ENCODE assay signal across 25 cellular contexts in genomic region chr5:132764671-132765070, GRCh38. TPM values are rescaled to one million over a fixed set of nuclear protein-coding genes. Genes with fewer than 3 reads are reported as not detected.
"Had no signal": no experiment of that assay in that cellular context is flagged by ENCODE, and none has a peak within 500 bp of the region (broad histone marks: within the 10 kb centered on the region; RNA-seq: fewer than 3 reads in every experiment).

No MANE protein-coding gene starts in this region.

- H3K27me3 ChIP-seq: esophagus squamous epithelium, gastrocnemius medialis, spleen, upper lobe of right lung had no signal

- H3K4me1 Mint-ChIP-seq: neural crest cell had no signal

- ATAC-seq: activated naive CD4-positive, alpha-beta T cell treated with anti-CD3 and anti-CD28 coated beads, Interleukin-2, amount 50 U/mL, for 72 hours; effector memory CD8-positive, alpha-beta T cell; lower lobe of right lung; naive thymus-derived CD4-positive, alpha-beta T cell; upper lobe of right lung had no signal

- H3K27ac ChIP-seq: esophagus squamous epithelium, gastrocnemius medialis, lower lobe of right lung, spleen, upper lobe of right lung had no signal

- H3K9me3 ChIP-seq: esophagus squamous epithelium, gastrocnemius medialis, lower lobe of right lung, spleen, upper lobe of right lung had no signal

- H3K27ac Mint-ChIP-seq: brain; effector memory CD8-positive, alpha-beta T cell; naive thymus-derived CD4-positive, alpha-beta T cell; progenitor cell of endocrine pancreas had no signal

- H3K27me3 Mint-ChIP-seq: effector memory CD8-positive, alpha-beta T cell; naive thymus-derived CD4-positive, alpha-beta T cell; progenitor cell of endocrine pancreas had no signal

- H3K36me3 Mint-ChIP-seq: activated naive CD4-positive, alpha-beta T cell treated with anti-CD3 and anti-CD28 coated beads, Interleukin-2, amount 50 U/mL, for 72 hours had no signal

- H3K4me3 ChIP-seq: esophagus squamous epithelium, gastrocnemius medialis, lower lobe of right lung, spleen, upper lobe of right lung had no signal

- H3K4me3 Mint-ChIP-seq: brain; effector memory CD8-positive, alpha-beta T cell; naive thymus-derived CD4-positive, alpha-beta T cell; neural crest cell had no signal

- DNase-seq: activated CD4-positive, alpha-beta T cell treated with anti-CD3 and anti-CD28 coated beads for 1 hour; activated CD4-positive, alpha-beta T cell treated with anti-CD3 and anti-CD28 coated beads, Interleukin-2, amount 50 U/mL, for 4 hours; activated gamma-delta T cell treated with Interleukin-2 at 50 U/mL for 16 hours; activated T-cell treated with anti-CD3 and anti-CD28 coated beads for 4 hours; caudate nucleus; dermis blood vessel endothelial cell; effector memory CD8-positive, alpha-beta T cell; esophagus squamous epithelium; gastrocnemius medialis; hypothalamus; lower lobe of right lung; mesendoderm; retina; stimulated activated CD4-positive, alpha-beta T cell treated with anti-CD3 and anti-CD28 coated beads, Interleukin-4, amount 100 ng/mL, for 1 hour; stimulated activated naive CD4-positive, alpha-beta T cell treated with Interleukin-2 at 50 U/mL for 16 hours; T-helper 1 cell; T-helper 9 cell; upper lobe of right lung had no signal

RNA-seq across cellular contexts. Expression of gene CCNI2, which starts 17.4 kb away (rescaled TPM):
- total RNA-seq: aorta, gastrocnemius medialis, neural crest cell had no signal

RNA-seq across cellular contexts. Expression of gene SOWAHA, which starts 48.4 kb away (rescaled TPM):
- total RNA-seq: activated naive CD4-positive, alpha-beta T cell treated with anti-CD3 and anti-CD28 coated beads, Interleukin-2, amount 50 U/mL, for 72 hours; dermis blood vessel endothelial cell; neural crest cell; spleen; upper lobe of right lung had no signal
- polyA plus RNA-seq: naive thymus-derived CD4-positive, alpha-beta T cell had no signal
